31 cellular contexts compared by ENCODE assay signal in genomic region chr16:75541236-75541635, GRCh38. TPM values are rescaled to one million over a fixed set of nuclear protein-coding genes. Genes with fewer than 3 reads are reported as not detected.
"Had no signal": no experiment of that assay in that cellular context is flagged by ENCODE, and none has a peak within 500 bp of the region (broad histone marks: within the 10 kb centered on the region; RNA-seq: fewer than 3 reads in every experiment).

No MANE protein-coding gene starts in this region.

- H3K27ac Mint-ChIP-seq: activated B cell treated with CpG ODN at 0.5 μM for 24 hours; activated CD8-positive, alpha-beta T cell treated with anti-CD3 and anti-CD28 coated beads for 36 hours; activated naive CD4-positive, alpha-beta T cell treated with anti-CD3 and anti-CD28 coated beads, Interleukin-2, amount 50 U/mL, for 24 hours; activated T-cell treated with anti-CD3 and anti-CD28 coated beads, Interleukin-2, amount 50 U/mL, for 72 hours; activated T-helper 17 cell treated with anti-CD3 and anti-CD28 coated beads, Interleukin-2, amount 50 U/mL, for 72 hours had no signal

- H3K27ac ChIP-seq: adrenal gland, body of pancreas, breast epithelium, RWPE1, VCaP had no signal

- H3K9me3 Mint-ChIP-seq: activated B cell treated with CpG ODN at 0.5 μM for 24 hours; activated CD8-positive, alpha-beta T cell treated with anti-CD3 and anti-CD28 coated beads for 36 hours; activated naive CD4-positive, alpha-beta T cell treated with anti-CD3 and anti-CD28 coated beads, Interleukin-2, amount 50 U/mL, for 24 hours; activated T-cell treated with anti-CD3 and anti-CD28 coated beads, Interleukin-2, amount 50 U/mL, for 72 hours; activated T-helper 17 cell treated with anti-CD3 and anti-CD28 coated beads, Interleukin-2, amount 50 U/mL, for 72 hours had no signal

- H3K27me3 ChIP-seq: adrenal gland, body of pancreas, breast epithelium had no signal

- H3K4me3 Mint-ChIP-seq: activated B cell treated with CpG ODN at 0.5 μM for 24 hours; activated CD8-positive, alpha-beta T cell treated with anti-CD3 and anti-CD28 coated beads for 36 hours; activated naive CD4-positive, alpha-beta T cell treated with anti-CD3 and anti-CD28 coated beads, Interleukin-2, amount 50 U/mL, for 24 hours; activated T-cell treated with anti-CD3 and anti-CD28 coated beads, Interleukin-2, amount 50 U/mL, for 72 hours; activated T-helper 17 cell treated with anti-CD3 and anti-CD28 coated beads, Interleukin-2, amount 50 U/mL, for 72 hours had no signal

- H3K27me3 Mint-ChIP-seq: activated B cell treated with CpG ODN at 0.5 μM for 24 hours; activated CD8-positive, alpha-beta T cell treated with anti-CD3 and anti-CD28 coated beads for 36 hours; activated naive CD4-positive, alpha-beta T cell treated with anti-CD3 and anti-CD28 coated beads, Interleukin-2, amount 50 U/mL, for 24 hours; activated T-helper 17 cell treated with anti-CD3 and anti-CD28 coated beads, Interleukin-2, amount 50 U/mL, for 72 hours had no signal

- H3K36me3 ChIP-seq: adrenal gland, breast epithelium had no signal

- H3K4me1 ChIP-seq: adrenal gland, body of pancreas, breast epithelium had no signal

- ATAC-seq: activated CD8-positive, alpha-beta T cell treated with anti-CD3 and anti-CD28 coated beads for 36 hours; activated T-cell treated with anti-CD3 and anti-CD28 coated beads, Interleukin-2, amount 50 U/mL, for 72 hours; activated T-helper 17 cell treated with anti-CD3 and anti-CD28 coated beads, Interleukin-2, amount 50 U/mL, for 72 hours; body of pancreas; K562; Right ventricle myocardium inferior; SK-N-SH treated with all-trans-retinoic acid at 6 μM for 48 hours had no signal

- H3K4me3 ChIP-seq: adrenal gland, body of pancreas, breast epithelium, K562 had no signal

- H3K9me3 ChIP-seq: adrenal gland, body of pancreas, breast epithelium had no signal

- DNase-seq: activated B cell treated with CpG ODN at 0.5 μM for 24 hours; activated CD4-positive, alpha-beta T cell treated with anti-CD3 and anti-CD28 coated beads for 4 hours; activated CD4-positive, alpha-beta T cell treated with anti-CD3 and anti-CD28 coated beads, Interleukin-2, amount 50 U/mL, for 4 hours; activated CD4-positive, CD25-positive, alpha-beta regulatory T cell treated with anti-CD3 and anti-CD28 coated beads, Interleukin-2, amount 50 U/mL, for 72 hours; activated CD8-positive, alpha-beta T cell treated with anti-CD3 and anti-CD28 coated beads for 36 hours; activated effector memory CD4-positive, alpha-beta T cell treated with anti-CD3 and anti-CD28 coated beads, Interleukin-2, amount 50 U/mL, for 16 hours; activated naive CD4-positive, alpha-beta T cell treated with Interleukin-2 at 50 U/mL for 16 hours; activated T-cell treated with anti-CD3 and anti-CD28 coated beads, Interleukin-2, amount 50 U/mL, for 1 hour; activated T-cell treated with anti-CD3 and anti-CD28 coated beads, Interleukin-2, amount 50 U/mL, for 72 hours; adrenal gland; body of pancreas; NCI-H1105; NCI-H1417 treated with DMSO at 0.1 percent for 48 hours; NCI-H1930; NCI-H2081 treated with DMSO at 0.1 percent for 48 hours; NCI-H510A; NCI-H526; NCI-H774; SIG-M5; T-helper 1 cell; T-helper 2 cell; T-helper 9 cell had no signal

- H3K4me1 Mint-ChIP-seq: activated B cell treated with CpG ODN at 0.5 μM for 24 hours; activated naive CD4-positive, alpha-beta T cell treated with anti-CD3 and anti-CD28 coated beads, Interleukin-2, amount 50 U/mL, for 24 hours; activated T-helper 17 cell treated with anti-CD3 and anti-CD28 coated beads, Interleukin-2, amount 50 U/mL, for 72 hours had no signal

RNA-seq across cellular contexts. Expression of gene CHST5, which starts 5.3 kb away (rescaled TPM):
- total RNA-seq: activated CD8-positive, alpha-beta T cell treated with anti-CD3 and anti-CD28 coated beads for 36 hours; activated T-helper 17 cell treated with anti-CD3 and anti-CD28 coated beads, Interleukin-2, amount 50 U/mL, for 72 hours; body of pancreas; MCF 10A had no signal

RNA-seq across cellular contexts. Expression of gene CHST6, which starts 46.0 kb away (rescaled TPM):
- total RNA-seq: activated CD8-positive, alpha-beta T cell treated with anti-CD3 and anti-CD28 coated beads for 36 hours; activated T-helper 17 cell treated with anti-CD3 and anti-CD28 coated beads, Interleukin-2, amount 50 U/mL, for 72 hours had no signal
